ENCODE assay signal across 29 cellular contexts in genomic region chr15:78368115-78368514, GRCh38. TPM values are rescaled to one million over a fixed set of nuclear protein-coding genes. Genes with fewer than 3 reads are reported as not detected.
"Had no signal": no experiment of that assay in that cellular context is flagged by ENCODE, and none has a peak within 500 bp of the region (broad histone marks: within the 10 kb centered on the region; RNA-seq: fewer than 3 reads in every experiment).

No MANE protein-coding gene starts in this region.

- H3K4me3 ChIP-seq: colonic mucosa, gastrocnemius medialis, left lung, pancreas, right lobe of liver, smooth muscle cell, stomach, thyroid gland had no signal

- H3K4me1 Mint-ChIP-seq: naive thymus-derived CD4-positive, alpha-beta T cell; stimulated activated effector memory CD8-positive, alpha-beta T cell treated with anti-CD3 and anti-CD28 coated beads, Interleukin-12 subunit alpha, Interleukin-12 subunit beta, amount 100 ng/mL, for 72 hours had no signal

- H3K27me3 ChIP-seq: colonic mucosa, gastrocnemius medialis, left lung, pancreas, right lobe of liver, stomach, thyroid gland had no signal

- H3K4me1 ChIP-seq: colonic mucosa, pancreas had no signal

- ATAC-seq: esophagus mucosa; gastrocnemius medialis; naive thymus-derived CD4-positive, alpha-beta T cell; pancreas; right lobe of liver; stimulated activated effector memory CD8-positive, alpha-beta T cell treated with anti-CD3 and anti-CD28 coated beads, Interleukin-12 subunit alpha, Interleukin-12 subunit beta, amount 100 ng/mL, for 72 hours had no signal

- H3K36me3 ChIP-seq: colonic mucosa, gastrocnemius medialis, left lung, neutrophil, pancreas, right lobe of liver, stomach, thyroid gland had no signal

- H3K36me3 Mint-ChIP-seq: naive thymus-derived CD4-positive, alpha-beta T cell; stimulated activated effector memory CD8-positive, alpha-beta T cell treated with anti-CD3 and anti-CD28 coated beads, Interleukin-12 subunit alpha, Interleukin-12 subunit beta, amount 100 ng/mL, for 72 hours had no signal

- H3K4me2 ChIP-seq: smooth muscle cell had no signal

- H3K9me3 Mint-ChIP-seq: dendritic cell treated with granulocyte-macrophage colony-stimulating factor and Interleukin-4, amounts not matched to agents 40 ng/mL and 50 ng/mL, for 4 days; endodermal cell; naive thymus-derived CD4-positive, alpha-beta T cell; nephron progenitor cell; stimulated activated effector memory CD8-positive, alpha-beta T cell treated with anti-CD3 and anti-CD28 coated beads, Interleukin-12 subunit alpha, Interleukin-12 subunit beta, amount 100 ng/mL, for 72 hours had no signal

- DNase-seq: cerebellar nuclear complex; colonic mucosa; effector CD8-positive, alpha-beta T cell; gastrocnemius medialis; kidney; left lung; mesenchymal stem cell; midbrain; naive thymus-derived CD4-positive, alpha-beta T cell; pancreas; right lobe of liver; stimulated activated CD4-positive, alpha-beta T cell treated with anti-CD3 and anti-CD28 coated beads, Interleukin-2, amount 100 ng/mL, for 24 hours; stimulated activated CD4-positive, alpha-beta T cell treated with anti-CD3 and anti-CD28 coated beads, Interleukin-4, amount 100 ng/mL, for 24 hours; stimulated activated naive CD4-positive, alpha-beta T cell treated with Interleukin-2 at 50 U/mL for 16 hours; stomach; trophoblast cell had no signal

- H3K27me3 Mint-ChIP-seq: dendritic cell treated with granulocyte-macrophage colony-stimulating factor and Interleukin-4, amounts not matched to agents 40 ng/mL and 50 ng/mL, for 4 days had no signal

- H3K27ac ChIP-seq: colonic mucosa, epithelial cell of prostate, gastrocnemius medialis, left lung, neutrophil, pancreas, right lobe of liver, stomach, thyroid gland had no signal

- H3K4me3 Mint-ChIP-seq: dendritic cell treated with granulocyte-macrophage colony-stimulating factor and Interleukin-4, amounts not matched to agents 40 ng/mL and 50 ng/mL, for 4 days; endodermal cell; naive thymus-derived CD4-positive, alpha-beta T cell; nephron progenitor cell; stimulated activated effector memory CD8-positive, alpha-beta T cell treated with anti-CD3 and anti-CD28 coated beads, Interleukin-12 subunit alpha, Interleukin-12 subunit beta, amount 100 ng/mL, for 72 hours had no signal

- H3K27ac Mint-ChIP-seq: dendritic cell treated with granulocyte-macrophage colony-stimulating factor and Interleukin-4, amounts not matched to agents 40 ng/mL and 50 ng/mL, for 4 days; endodermal cell; naive thymus-derived CD4-positive, alpha-beta T cell; nephron progenitor cell; stimulated activated effector memory CD8-positive, alpha-beta T cell treated with anti-CD3 and anti-CD28 coated beads, Interleukin-12 subunit alpha, Interleukin-12 subunit beta, amount 100 ng/mL, for 72 hours had no signal

RNA-seq across cellular contexts. Expression of gene CRABP1, which starts 28.0 kb away (rescaled TPM):
- total RNA-seq: esophagus mucosa; gastrocnemius medialis; glomerular endothelial cell; kidney; left lung; lung microvascular endothelial cell; naive thymus-derived CD4-positive, alpha-beta T cell; posterior vena cava; right lobe of liver; subcutaneous adipose tissue had no signal
- polyA plus RNA-seq: naive thymus-derived CD4-positive, alpha-beta T cell had no signal
